Comparison of ENCODE assay signal across 17 cellular contexts in the genomic region with DNA sequence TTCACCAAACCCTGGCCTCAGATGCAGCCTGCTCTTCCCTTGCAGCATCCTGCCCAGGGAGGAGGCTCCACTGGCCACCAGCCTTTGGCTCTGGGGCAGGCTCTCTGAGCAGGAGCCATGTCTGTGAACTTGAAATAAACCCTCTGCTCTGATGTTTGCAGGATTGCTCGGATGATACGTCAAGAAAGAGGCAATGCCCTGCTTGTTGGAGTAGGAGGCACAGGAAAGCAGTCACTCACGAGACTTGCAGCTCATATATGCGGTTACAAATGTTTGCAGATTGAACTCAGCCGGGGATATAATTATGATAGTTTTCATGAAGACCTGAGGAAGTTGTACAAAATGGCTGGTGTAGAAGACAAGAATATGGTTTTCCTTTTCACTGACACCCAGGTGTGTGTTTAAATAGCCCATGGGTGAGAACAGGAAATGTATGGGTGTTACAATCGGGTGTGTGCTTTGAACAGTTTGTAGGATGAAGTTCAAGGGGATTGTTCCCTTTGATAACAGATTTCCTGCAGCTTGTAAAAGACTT.
DNase-seq lines count a peak whose midpoint lies in the region; ATAC-seq and TF ChIP-seq lines count a peak whose summit lies in the region.
"Had no signal": no experiment of that assay in that cellular context is flagged by ENCODE, and none has a peak within 500 bp of the region (broad histone marks: within the 10 kb centered on the region; RNA-seq: fewer than 3 reads in every experiment).

No MANE protein-coding gene starts in this region.

- H3K36me3 ChIP-seq in endodermal cell (ENCODE audit: control insufficient read depth, insufficient read depth, low read length) = no peaks in the 10 kb centered on the region
- H3K36me3 ChIP-seq: right lobe of liver had no signal

- peaks cover 0 to 3% of the 10 kb centered on the region in 2 donors for H3K9me3 Mint-ChIP-seq in activated T-cell treated with anti-CD3 and anti-CD28 coated beads, Interleukin-2, amount 50 U/mL, for 72 hours
- H3K9me3 Mint-ChIP-seq in immature natural killer cell (peaks cover 0 to 1% (median 0%) of the 10 kb centered on the region in 6 donors), endodermal cell (no peaks in the 10 kb centered on the region)
- H3K9me3 Mint-ChIP-seq: H9, nephron progenitor cell had no signal

- H3K27ac Mint-ChIP-seq in activated T-cell treated with anti-CD3 and anti-CD28 coated beads, Interleukin-2, amount 50 U/mL, for 72 hours = peak overlapping the region; percentile 29
- peak overlapping the region; percentile 9 to 86 (median 36) for H3K27ac Mint-ChIP-seq in immature natural killer cell
- H3K27ac Mint-ChIP-seq in endodermal cell = no peak overlapping the region
- H3K27ac Mint-ChIP-seq: H9, nephron progenitor cell had no signal

- H3K27me3 ChIP-seq in endodermal cell (ENCODE audit: control insufficient read depth, insufficient read depth, low read length, poor library complexity, severe bottlenecking) = no peaks in the 10 kb centered on the region
- H3K27me3 ChIP-seq: right lobe of liver had no signal

- DNase-seq in stimulated activated CD4-positive, alpha-beta T cell treated with anti-CD3 and anti-CD28 coated beads, Interleukin-12 subunit alpha, Interleukin-12 subunit beta, amount 100 ng/mL, for 4 hours = peak; percentile 7
- no peak for DNase-seq in stimulated activated CD4-positive, alpha-beta T cell treated with anti-CD3 and anti-CD28 coated beads, Interleukin-4, amount 100 ng/mL, for 4 hours
- DNase-seq in activated T-cell treated with anti-CD3 and anti-CD28 coated beads, Interleukin-2, amount 50 U/mL, for 72 hours = peak in 1 of 2 donors; percentile 5
- DNase-seq in immature natural killer cell (peak; percentile 24 to 37 (median 27)), ACHN (no peak), cerebellar nuclear complex (lab: John Stamatoyannopoulos, UW) (no peak), left lobe of liver (ENCODE audit: low spot score) (no peak), endodermal cell (no peak)
- DNase-seq: DMS 273 treated with DMSO at 0.1 percent for 48 hours, H9, left ventricle myocardium superior, NCI-H146, NCI-H526, nephron progenitor cell, right lobe of liver had no signal

- peaks cover 0 to 2% of the 10 kb centered on the region in 2 donors for H3K36me3 Mint-ChIP-seq in activated T-cell treated with anti-CD3 and anti-CD28 coated beads, Interleukin-2, amount 50 U/mL, for 72 hours (ENCODE audit: insufficient read depth in 2 of 2)
- H3K36me3 Mint-ChIP-seq in immature natural killer cell = peaks cover 0 to 6% (median 0%) of the 10 kb centered on the region in 3 donors
- no peaks in the 10 kb centered on the region for H3K36me3 Mint-ChIP-seq in endodermal cell (ENCODE audit: low read depth)

- peak overlapping the region; percentile 54 to 64 for H3K4me3 Mint-ChIP-seq in activated T-cell treated with anti-CD3 and anti-CD28 coated beads, Interleukin-2, amount 50 U/mL, for 72 hours
- H3K4me3 Mint-ChIP-seq in immature natural killer cell = peak overlapping the region; percentile 33 to 69 (median 45)
- no peak overlapping the region for H3K4me3 Mint-ChIP-seq in endodermal cell
- H3K4me3 Mint-ChIP-seq: H9, nephron progenitor cell had no signal

- WGBS in endodermal cell (ENCODE audit: insufficient coverage in 1 of 2, insufficient read length in 1 of 2), 2 experiments = 92 to 96% methylated on average over 5 to 6 of the region's 6 CpGs

- no peak overlapping the region for H3K9ac ChIP-seq in endodermal cell (ENCODE audit: extremely low read depth, low read length, poor library complexity, severe bottlenecking)
- H3K9ac ChIP-seq: KMS-11 had no signal

- TF ChIP-seq CTCF in endodermal cell (conservative IDR thresholded peaks at IDR 0.05) = no peak

- H3K4me1 Mint-ChIP-seq in activated T-cell treated with anti-CD3 and anti-CD28 coated beads, Interleukin-2, amount 50 U/mL, for 72 hours (ENCODE audit: low read depth) = peaks cover 23% of the 10 kb centered on the region
- peaks cover 22 to 33% of the 10 kb centered on the region in 2 donors for H3K4me1 Mint-ChIP-seq in immature natural killer cell
- H3K4me1 Mint-ChIP-seq in endodermal cell = no peaks in the 10 kb centered on the region
- H3K4me1 Mint-ChIP-seq: H9, nephron progenitor cell had no signal

- in situ Hi-C loops in ACHN (cut with HindIII; ENCODE audit: low pct_ligation_motif_present, low pct_unique_long_range_greater_than_20kb, low sequenced_read_pairs) = no loop called here

- no peak overlapping the region for H3K4me3 ChIP-seq in endodermal cell (ENCODE audit: low read length)
- H3K4me3 ChIP-seq: right lobe of liver had no signal

- no peaks in the 10 kb centered on the region for H3K27me3 Mint-ChIP-seq in activated T-cell treated with anti-CD3 and anti-CD28 coated beads, Interleukin-2, amount 50 U/mL, for 72 hours (ENCODE audit: low read depth)
- peaks cover 0 to 3% (median 1%) of the 10 kb centered on the region in 3 donors for H3K27me3 Mint-ChIP-seq in immature natural killer cell (ENCODE audit: low read depth in 3 of 3)
- H3K27me3 Mint-ChIP-seq in endodermal cell (ENCODE audit: insufficient read depth) = no peaks in the 10 kb centered on the region

- ATAC-seq in activated T-cell treated with anti-CD3 and anti-CD28 coated beads, Interleukin-2, amount 50 U/mL, for 72 hours (replicated peaks in 1 of 2) = peak; percentile 34 to 53
- no peak for ATAC-seq in left lobe of liver
- ATAC-seq: left ventricle myocardium superior, Panc1, right lobe of liver had no signal

- H3K4me1 ChIP-seq in endodermal cell (ENCODE audit: control insufficient read depth, insufficient read depth, low read length) = no peaks in the 10 kb centered on the region
- H3K4me1 ChIP-seq: right lobe of liver had no signal

- no peaks in the 10 kb centered on the region for H3K9me3 ChIP-seq in endodermal cell (ENCODE audit: control insufficient read depth, low read length)
- H3K9me3 ChIP-seq: right lobe of liver had no signal

- no peak overlapping the region for H3K27ac ChIP-seq in endodermal cell (ENCODE audit: low read depth, low read length)
- H3K27ac ChIP-seq: KMS-11, right lobe of liver had no signal

Comparison
In these comparisons a context has a peak if more than half of its experiments do, and no peak if none do; other contexts are left out.
1. DNase-seq: peak in stimulated activated CD4-positive, alpha-beta T cell treated with anti-CD3 and anti-CD28 coated beads, Interleukin-12 subunit alpha, Interleukin-12 subunit beta, amount 100 ng/mL, for 4 hours (single experiment) and immature natural killer cell (3 of 3); none in stimulated activated CD4-positive, alpha-beta T cell treated with anti-CD3 and anti-CD28 coated beads, Interleukin-4, amount 100 ng/mL, for 4 hours (0 of 2), ACHN (single experiment), cerebellar nuclear complex (0 of 2), left lobe of liver (single experiment) and endodermal cell (single experiment).